27 cellular contexts compared by ENCODE assay signal in genomic region chr7:34083440-34083839, GRCh38.
"Had no signal": no experiment of that assay in that cellular context is flagged by ENCODE, and none has a peak within 500 bp of the region (broad histone marks: within the 10 kb centered on the region; RNA-seq: fewer than 3 reads in every experiment).

No MANE protein-coding gene starts in this region.

- ATAC-seq: activated CD8-positive, alpha-beta T cell treated with anti-CD3 and anti-CD28 coated beads for 36 hours; activated naive CD8-positive, alpha-beta T cell treated with anti-CD3 and anti-CD28 coated beads, Interleukin-2, amount 50 U/mL, for 24 hours had no signal

- H3K27ac ChIP-seq: ascending aorta, cardiac muscle cell, VCaP had no signal

- H3K27me3 ChIP-seq: ascending aorta, cardiac muscle cell had no signal

- DNase-seq: activated B cell treated with CpG ODN at 0.5 μM for 24 hours; activated CD4-positive, alpha-beta memory T cell treated with anti-CD3 and anti-CD28 coated beads for 36 hours; activated CD4-positive, alpha-beta T cell treated with anti-CD3 and anti-CD28 coated beads for 4 hours; activated CD4-positive, alpha-beta T cell treated with anti-CD3 and anti-CD28 coated beads, Interleukin-2, amount 10 ng/mL, durations not matched to agents 24 days and 14 days; activated CD4-positive, alpha-beta T cell treated with anti-CD3 and anti-CD28 coated beads, Interleukin-2, amount 50 U/mL, for 1 hour; activated CD4-positive, alpha-beta T cell treated with anti-CD3 and anti-CD28 coated beads, Interleukin-2, amount 50 U/mL, for 4 hours; activated CD4-positive, CD25-positive, alpha-beta regulatory T cell treated with anti-CD3 and anti-CD28 coated beads, Interleukin-2, amount 50 U/mL, for 72 hours; activated CD8-positive, alpha-beta memory T cell treated with anti-CD3 and anti-CD28 coated beads, Interleukin-2, amount 50 U/mL, for 4 hours; activated CD8-positive, alpha-beta T cell treated with anti-CD3 and anti-CD28 coated beads for 36 hours; activated effector memory CD4-positive, alpha-beta T cell treated with Interleukin-2 at 50 U/mL for 16 hours; activated gamma-delta T cell; activated naive CD4-positive, alpha-beta T cell treated with anti-CD3 and anti-CD28 coated beads, Interleukin-2, amount 10 ng/mL, durations not matched to agents 7 days and 5 days; activated naive CD4-positive, alpha-beta T cell treated with Interleukin-2 at 50 U/mL for 16 hours; activated naive CD8-positive, alpha-beta T cell treated with anti-CD3 and anti-CD28 coated beads, Interleukin-2, amount 10 ng/mL, durations not matched to agents 7 days and 5 days; activated naive CD8-positive, alpha-beta T cell treated with anti-CD3 and anti-CD28 coated beads, Interleukin-2, amount 50 U/mL, for 24 hours; activated T-cell treated with anti-CD3 and anti-CD28 coated beads for 4 hours; activated T-cell treated with anti-CD3 and anti-CD28 coated beads, Interleukin-2, amount 50 U/mL, for 1 hour; activated T-cell treated with anti-CD3 and anti-CD28 coated beads, Interleukin-2, amount 50 U/mL, for 48 hours; amygdala; anterior cingulate cortex; cerebellar nuclear complex; T-helper 1 cell; T-helper 2 cell; T-helper 9 cell had no signal

- H3K36me3 ChIP-seq: ascending aorta had no signal

- H3K4me1 ChIP-seq: ascending aorta had no signal

- H3K9me3 ChIP-seq: ascending aorta had no signal

- H3K4me3 ChIP-seq: ascending aorta, cardiac muscle cell had no signal
